In genomic region chr10:5446390-5446926, GRCh38 we compare ENCODE assay signal across 1 cellular context.
TF ChIP-seq lines count a peak whose summit lies in the region.

No MANE protein-coding gene starts in this region.

TF ChIP-seq in HepG2, 621 proteins besides CTCF, POLR2A, EP300 and RAD21 (continued from another document and continues in another):
- TF ChIP-seq ZBTB34 (CRISPR knock-in tag; IDR thresholded peaks at IDR 0.05): peak; percentile 60; the same call in 1 of the 2 replicates
- TF ChIP-seq ZNF574 (CRISPR knock-in tag; IDR thresholded peaks at IDR 0.05): peak; percentile 85
- peak; percentile 89 for TF ChIP-seq HDAC2 (CRISPR knock-in tag; IDR thresholded peaks at IDR 0.05)
- TF ChIP-seq ZUFSP (CRISPR knock-in tag; IDR thresholded peaks at IDR 0.05; ENCODE audit: borderline replicate concordance): no peak
- TF ChIP-seq IRF9 (CRISPR knock-in tag; IDR thresholded peaks at IDR 0.05; ENCODE audit: borderline replicate concordance): peak; percentile 84
- TF ChIP-seq PLRG1 (conservative IDR thresholded peaks at IDR 0.05): no peak
- TF ChIP-seq MTF1 (CRISPR knock-in tag; IDR thresholded peaks at IDR 0.05): no peak
- TF ChIP-seq JDP2 (CRISPR knock-in tag; IDR thresholded peaks at IDR 0.05; ENCODE audit: borderline replicate concordance): no peak
- no peak for TF ChIP-seq CCAR2 (optimal IDR thresholded peaks at IDR 0.05; ENCODE audit: low read depth, low read length)
- TF ChIP-seq ZNF24 (IDR thresholded peaks at IDR 0.05): no peak
- TF ChIP-seq HDAC1 (CRISPR knock-in tag; IDR thresholded peaks at IDR 0.05): peak; percentile 91
- TF ChIP-seq ZNF292 (CRISPR knock-in tag; IDR thresholded peaks at IDR 0.05; ENCODE audit: borderline replicate concordance, low read depth): peak; percentile 69; the same call in 1 of the 2 replicates
- peak; percentile 35; the same call in 1 of the 2 replicates for TF ChIP-seq ZNF747 (CRISPR knock-in tag; IDR thresholded peaks at IDR 0.05; ENCODE audit: borderline replicate concordance)
- TF ChIP-seq ZNF552 (CRISPR knock-in tag; IDR thresholded peaks at IDR 0.05; ENCODE audit: borderline replicate concordance): no peak
- peak; percentile 70; the same call in 1 of the 2 replicates for TF ChIP-seq ZNF362 (CRISPR knock-in tag; IDR thresholded peaks at IDR 0.05; ENCODE audit: borderline replicate concordance)
- no peak for TF ChIP-seq CSRNP2 (CRISPR knock-in tag; conservative IDR thresholded peaks at IDR 0.05; ENCODE audit: low read depth)
- TF ChIP-seq ZXDC (CRISPR knock-in tag; IDR thresholded peaks at IDR 0.05): no peak
- peak; percentile 74; the same call in 1 of the 2 replicates for TF ChIP-seq ZFP90 (CRISPR knock-in tag; IDR thresholded peaks at IDR 0.05; ENCODE audit: borderline replicate concordance)
- TF ChIP-seq IRF1 (CRISPR knock-in tag; IDR thresholded peaks at IDR 0.05; ENCODE audit: low read depth): no peak
- TF ChIP-seq GATAD1 (CRISPR knock-in tag; IDR thresholded peaks at IDR 0.05): peak; percentile 75
- TF ChIP-seq DR1 (CRISPR knock-in tag; IDR thresholded peaks at IDR 0.05): peak; percentile 96
- peak; percentile 80; the same call in 1 of the 2 replicates for TF ChIP-seq ZKSCAN8 (CRISPR knock-in tag; IDR thresholded peaks at IDR 0.05; ENCODE audit: borderline replicate concordance)
- TF ChIP-seq ZNF296 (CRISPR knock-in tag; conservative IDR thresholded peaks at IDR 0.05): no peak
- peak; percentile 74; the same call in 1 of the 2 replicates for TF ChIP-seq ZNF281 (CRISPR knock-in tag; IDR thresholded peaks at IDR 0.05; ENCODE audit: borderline replicate concordance)
- TF ChIP-seq MAFF (IDR thresholded peaks at IDR 0.05; ENCODE audit: low read depth, low read length): no peak
- TF ChIP-seq KLF12 (CRISPR knock-in tag; IDR thresholded peaks at IDR 0.05; ENCODE audit: borderline replicate concordance): peak; percentile 53; the same call in 1 of the 2 replicates
- peak; percentile 100 for TF ChIP-seq TAF1 (CRISPR knock-in tag; IDR thresholded peaks at IDR 0.05)
- peak; percentile 36; the same call in 1 of the 2 replicates for TF ChIP-seq SOX13 (IDR thresholded peaks at IDR 0.05)
- TF ChIP-seq SOX13 (CRISPR knock-in tag; conservative IDR thresholded peaks at IDR 0.05 in 1 of 2, IDR thresholded peaks at IDR 0.05 in 1 of 2): peak in 1 of 2 experiments; percentile 57; a peak in 2 of 4 replicates
- TF ChIP-seq THAP9 (CRISPR knock-in tag; IDR thresholded peaks at IDR 0.05; ENCODE audit: borderline replicate concordance): peak; percentile 68; the same call in 1 of the 2 replicates
- TF ChIP-seq HHEX (CRISPR knock-in tag; IDR thresholded peaks at IDR 0.05): no peak
- no peak for TF ChIP-seq SCMH1 (CRISPR knock-in tag; IDR thresholded peaks at IDR 0.05; ENCODE audit: borderline replicate concordance)
- TF ChIP-seq TBX3 (IDR thresholded peaks at IDR 0.05; ENCODE audit: borderline replicate concordance): no peak
- TF ChIP-seq PHF8 (CRISPR knock-in tag; IDR thresholded peaks at IDR 0.05): peak; percentile 81
